20 cellular contexts compared by ENCODE assay signal in the genomic region with DNA sequence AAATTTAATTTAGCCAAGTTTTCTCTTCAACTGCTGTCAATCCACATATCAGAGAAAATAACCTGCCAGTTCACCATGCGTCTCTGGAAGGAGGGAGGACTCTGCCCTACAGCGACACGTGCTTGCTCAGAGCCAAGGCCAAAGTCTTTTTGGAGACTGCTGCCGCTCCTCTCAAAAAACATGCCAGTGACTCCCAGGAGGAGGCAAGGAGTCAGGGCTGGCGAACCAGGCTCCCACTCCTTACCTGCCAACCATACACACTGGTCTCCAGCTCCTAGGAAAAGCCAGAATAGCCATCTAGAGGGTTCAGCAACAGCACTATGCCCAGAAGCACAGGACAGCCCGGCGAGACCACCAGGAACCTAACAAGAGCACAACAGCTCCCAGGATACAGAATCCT.
DNase-seq lines count a peak whose midpoint lies in the region; ATAC-seq and FAIRE-seq lines count a peak whose summit lies in the region.
"Had no signal": no experiment of that assay in that cellular context is flagged by ENCODE, and none has a peak within 500 bp of the region (broad histone marks: within the 10 kb centered on the region; RNA-seq: fewer than 3 reads in every experiment).

No MANE protein-coding gene starts in this region.

- WGBS in small intestine, 3 donors, result 20 to 67% (median 39%) methylated on average over 7 of the region's 7 CpGs

- peak; percentile 58 for ATAC-seq in Right ventricle myocardium superior (ENCODE audit: poor library complexity)
- no peak for ATAC-seq in Right ventricle myocardium inferior
- no peak for ATAC-seq in activated naive CD8-positive, alpha-beta T cell treated with anti-CD3 and anti-CD28 coated beads, Interleukin-2, amount 50 U/mL, for 24 hours
- peak; percentile 73 for ATAC-seq in left lobe of liver
- ATAC-seq: Panc1 had no signal

- H3K4me1 Mint-ChIP-seq in activated naive CD8-positive, alpha-beta T cell treated with anti-CD3 and anti-CD28 coated beads, Interleukin-2, amount 50 U/mL, for 24 hours, result peaks cover 74% of the 10 kb centered on the region

- no peaks in the 10 kb centered on the region for H3K9me3 Mint-ChIP-seq in activated naive CD8-positive, alpha-beta T cell treated with anti-CD3 and anti-CD28 coated beads, Interleukin-2, amount 50 U/mL, for 24 hours
- H3K9me3 Mint-ChIP-seq: activated naive CD4-positive, alpha-beta T cell treated with anti-CD3 and anti-CD28 coated beads, Interleukin-2, amount 10 ng/mL, durations not matched to agents 7 days and 5 days had no signal

- DNase-seq in Right ventricle myocardium superior (no peak), Right ventricle myocardium inferior (ENCODE audit: missing footprints) (no peak), left lobe of liver (ENCODE audit: low spot score) (peak; percentile 85), small intestine (peak; percentile 87), NOMO-1 (lab: John Stamatoyannopoulos, UW; ENCODE audit: unreplicated experiment in 2 of 2) (no peak), mucosa of gallbladder (ENCODE audit: low spot score) (no peak), NCI-H226 (no peak)
- DNase-seq in activated naive CD8-positive, alpha-beta T cell treated with anti-CD3 and anti-CD28 coated beads, Interleukin-2, amount 50 U/mL, for 24 hours, result no peak
- DNase-seq: activated CD4-positive, alpha-beta T cell treated with anti-CD3 and anti-CD28 coated beads for 48 hours; activated naive CD4-positive, alpha-beta T cell treated with anti-CD3 and anti-CD28 coated beads, Interleukin-2, amount 10 ng/mL, durations not matched to agents 7 days and 5 days; DND-41; effector CD8-positive, alpha-beta T cell; NCI-H2171 treated with DMSO at 0.1 percent for 48 hours; NCI-H774; nucleus accumbens; stimulated activated CD4-positive, alpha-beta T cell treated with anti-CD3 and anti-CD28 coated beads, Interleukin-2, amount 100 ng/mL, for 24 hours; stomach had no signal

- no peaks in the 10 kb centered on the region for H3K36me3 ChIP-seq in small intestine (ENCODE audit: control insufficient read depth in 2 of 2, insufficient read depth in 2 of 2, low read length in 2 of 2)
- H3K36me3 ChIP-seq: breast epithelium had no signal

- H3K27me3 ChIP-seq in small intestine (ENCODE audit: control insufficient read depth in 2 of 2, insufficient read depth in 2 of 2, low read length in 2 of 2), result no peaks in the 10 kb centered on the region
- H3K27me3 ChIP-seq: breast epithelium, stomach had no signal

- H3K27me3 Mint-ChIP-seq in activated naive CD8-positive, alpha-beta T cell treated with anti-CD3 and anti-CD28 coated beads, Interleukin-2, amount 50 U/mL, for 24 hours, result no peaks in the 10 kb centered on the region
- H3K27me3 Mint-ChIP-seq: activated naive CD4-positive, alpha-beta T cell treated with anti-CD3 and anti-CD28 coated beads, Interleukin-2, amount 10 ng/mL, durations not matched to agents 7 days and 5 days had no signal

- H3K27ac Mint-ChIP-seq in activated naive CD8-positive, alpha-beta T cell treated with anti-CD3 and anti-CD28 coated beads, Interleukin-2, amount 50 U/mL, for 24 hours, result peak overlapping the region; percentile 51
- H3K27ac Mint-ChIP-seq: activated naive CD4-positive, alpha-beta T cell treated with anti-CD3 and anti-CD28 coated beads, Interleukin-2, amount 10 ng/mL, durations not matched to agents 7 days and 5 days had no signal

- intact Hi-C loops in Right ventricle myocardium superior (cut with DNase I), result no loop called here
- intact Hi-C loops in Right ventricle myocardium inferior (cut with DNase I), result loop anchor here (10.0 kb wide), 1 partner anchor 453 kb away; no protein-coding TSS in a partner anchor

- no peaks in the 10 kb centered on the region for H3K9me3 ChIP-seq in small intestine (ENCODE audit: control insufficient read depth, low read depth)
- H3K9me3 ChIP-seq: breast epithelium, stomach had no signal

- H3K4me1 ChIP-seq in small intestine (ENCODE audit: control insufficient read depth in 2 of 2, insufficient read depth in 1 of 2, low read depth in 1 of 2, low read length in 1 of 2), result peaks cover 7 to 10% of the 10 kb centered on the region in 2 donors

- peak overlapping the region in 1 of 2 donors; percentile 24 for H3K27ac ChIP-seq in small intestine (ENCODE audit: low read depth in 1 of 2, low read length in 1 of 2)
- H3K27ac ChIP-seq: breast epithelium had no signal

- no peak overlapping the region for H3K4me3 Mint-ChIP-seq in activated naive CD8-positive, alpha-beta T cell treated with anti-CD3 and anti-CD28 coated beads, Interleukin-2, amount 50 U/mL, for 24 hours
- H3K4me3 Mint-ChIP-seq: activated naive CD4-positive, alpha-beta T cell treated with anti-CD3 and anti-CD28 coated beads, Interleukin-2, amount 10 ng/mL, durations not matched to agents 7 days and 5 days had no signal

- H3K4me3 ChIP-seq in small intestine (ENCODE audit: low read depth in 1 of 2, low read length in 2 of 2), result no peak overlapping the region
- H3K4me3 ChIP-seq: breast epithelium, stomach had no signal

- H3K36me3 Mint-ChIP-seq in activated naive CD8-positive, alpha-beta T cell treated with anti-CD3 and anti-CD28 coated beads, Interleukin-2, amount 50 U/mL, for 24 hours (ENCODE audit: low read depth), result peaks cover 36% of the 10 kb centered on the region

- FAIRE-seq in small intestine (lab: Jason Lieb, UNC), result no peak
- FAIRE-seq: GM18507 had no signal

Comparison
In these comparisons a context has a peak if more than half of its experiments do, and no peak if none do; other contexts are left out.
1. ATAC-seq: peak in Right ventricle myocardium superior (single experiment) and left lobe of liver (single experiment); none in Right ventricle myocardium inferior (single experiment) and activated naive CD8-positive, alpha-beta T cell treated with anti-CD3 and anti-CD28 coated beads, Interleukin-2, amount 50 U/mL, for 24 hours (single experiment).
2. DNase-seq: peak in left lobe of liver (single experiment) and small intestine (single experiment); none in Right ventricle myocardium superior (single experiment), Right ventricle myocardium inferior (single experiment), activated naive CD8-positive, alpha-beta T cell treated with anti-CD3 and anti-CD28 coated beads, Interleukin-2, amount 50 U/mL, for 24 hours (single experiment), NOMO-1 (0 of 2), mucosa of gallbladder (single experiment) and NCI-H226 (single experiment).